In the genomic region with DNA sequence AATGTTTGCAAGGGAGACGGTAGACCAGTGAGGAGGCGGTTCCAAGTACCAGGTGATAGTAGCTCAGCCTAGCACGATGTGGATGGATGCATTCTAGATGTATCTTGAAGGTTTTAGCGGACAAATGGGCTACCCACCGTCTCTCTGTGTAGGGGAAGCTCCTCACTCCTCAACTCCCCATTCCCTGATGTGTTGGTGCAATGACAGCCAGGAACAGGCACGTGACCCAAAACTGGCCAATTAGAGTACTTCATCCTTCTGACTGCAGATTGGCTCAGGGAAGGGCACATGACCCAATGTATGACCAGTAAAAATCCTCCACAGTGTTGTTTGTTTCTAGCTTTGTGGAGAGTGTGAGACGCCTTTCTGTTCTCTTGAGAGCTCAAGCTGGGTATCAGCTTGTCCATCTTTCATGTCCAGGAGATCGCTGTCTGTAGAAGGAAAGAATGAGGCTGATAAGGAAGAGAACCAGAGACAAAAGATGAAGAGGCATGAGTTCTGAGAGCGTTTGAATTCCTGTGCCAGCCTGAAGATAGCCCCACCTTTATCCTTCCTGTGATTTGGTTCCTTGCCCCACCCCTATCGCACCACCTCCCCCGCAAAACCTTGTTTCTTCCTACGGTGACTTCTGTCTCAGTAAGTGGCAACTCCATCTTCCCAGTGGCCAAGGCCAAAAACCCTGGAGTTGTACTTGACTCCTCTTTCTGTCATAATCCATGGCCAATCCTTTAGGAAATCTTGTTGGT, we compare ENCODE assay signal across 8 cellular contexts. TPM values are rescaled to one million over a fixed set of nuclear protein-coding genes. Genes with fewer than 3 reads are reported as not detected.
DNase-seq lines count a peak whose midpoint lies in the region; ATAC-seq and TF ChIP-seq lines count a peak whose summit lies in the region.

No MANE protein-coding gene starts in this region.

- H3K4me3 ChIP-seq in Jurkat, Clone E6-1 (ENCODE audit: low read length): peak overlapping the region; percentile 58
- H3K4me3 ChIP-seq in Peyer's patch (peak overlapping the region; percentile 14 to 47 (median 28)), cardiac muscle cell (peak overlapping the region; percentile 27)

- H3K4me1 ChIP-seq in Peyer's patch (peaks cover 3 to 32% (median 12%) of the 10 kb centered on the region in 4 donors), cardiac muscle cell (ENCODE audit: low read depth) (peaks cover 10% of the 10 kb centered on the region)

- H3K36me3 ChIP-seq in Peyer's patch (no peaks in the 10 kb centered on the region), cardiac muscle cell (no peaks in the 10 kb centered on the region)

- peak; percentile 54 to 81 for TF ChIP-seq POLR2A in Peyer's patch (IDR thresholded peaks at IDR 0.05)

- no peaks in the 10 kb centered on the region for H3K9me3 ChIP-seq in Peyer's patch
- no peaks in the 10 kb centered on the region for H3K9me3 ChIP-seq in cardiac muscle cell (ENCODE audit: low read depth)

- TF ChIP-seq CTCF in Peyer's patch (IDR thresholded peaks at IDR 0.05) (no peak), cardiac muscle cell (IDR thresholded peaks at IDR 0.05; ENCODE audit: low read depth, low read length) (no peak)

- H3K27ac ChIP-seq in Peyer's patch: peak overlapping the region; percentile 47 to 84 (median 68)
- peak overlapping the region; percentile 92 for H3K27ac ChIP-seq in cardiac muscle cell

- no peaks in the 10 kb centered on the region for H3K27me3 ChIP-seq in Peyer's patch
- H3K27me3 ChIP-seq in cardiac muscle cell: no peaks in the 10 kb centered on the region

- DNase-seq in SKM-1 treated with dmso at 0.1 percent for 144 hours (lab: John Stamatoyannopoulos, UW; ENCODE audit: unreplicated experiment) (peak; percentile 13), SKM-1 (lab: John Stamatoyannopoulos, UW; ENCODE audit: unreplicated experiment) (no peak), Peyer's patch (peak; percentile 73 to 91 (median 74)), amygdala (lab: John Stamatoyannopoulos, UW) (peak; percentile 38 to 99 (median 90)), cardiac muscle cell (ENCODE audit: low read depth in 1 of 2, low spot score in 1 of 2) (peak; percentile 93), occipital lobe (lab: John Stamatoyannopoulos, UW) (peak; percentile 93)
- peak; percentile 93 for DNase-seq in Jurkat, Clone E6-1 (ENCODE audit: low read depth, low spot score)

- no peak for ATAC-seq in GM21360 (IDR thresholded peaks at IDR 0.05; ENCODE audit: unreplicated experiment)

RNA-seq across cellular contexts. Expression of gene BORCS6, which starts 2.3 kb away (rescaled TPM):
- polyA plus RNA-seq in Jurkat, Clone E6-1 (2012; ENCODE audit: insufficient read depth, insufficient read length): 7.1 TPM
- total RNA-seq in Peyer's patch (10 to 100 TPM; 12.6 to 22.6 (median 17.9) TPM), cardiac muscle cell (19.7 and 26.4 TPM in 2 replicates), occipital lobe (4.8 TPM)
- polyA plus RNA-seq in cardiac muscle cell: 13.2 and 13.7 TPM in 2 replicates

RNA-seq across cellular contexts. Expression of gene TMEM107, which starts 16.1 kb away (rescaled TPM):
- polyA plus RNA-seq in Jurkat, Clone E6-1 (2012; ENCODE audit: insufficient read depth, insufficient read length): 16.5 TPM
- total RNA-seq in Peyer's patch (10 to 100 TPM in 3 of 4 donors, 1 to 10 TPM in 1; 6.5 to 27.2 (median 16.4) TPM), cardiac muscle cell (39.8 and 40.7 TPM in 2 replicates), occipital lobe (35.9 TPM)
- 54.6 and 62.4 TPM in 2 replicates for polyA plus RNA-seq in cardiac muscle cell

RNA-seq across cellular contexts. Expression of gene AURKB, which starts 18.1 kb away (rescaled TPM):
- polyA plus RNA-seq in Jurkat, Clone E6-1 (2012; ENCODE audit: insufficient read depth, insufficient read length): 216 TPM
- 100 to 1,000 TPM in 1 of 4 donors, 10 to 100 TPM in 3; 10.5 to 111 (median 19.1) TPM for total RNA-seq in Peyer's patch
- total RNA-seq in cardiac muscle cell: 15.1 and 77.7 TPM in 2 replicates
- polyA plus RNA-seq in cardiac muscle cell: 17.8 and 133 TPM in 2 replicates
- 2.7 TPM for total RNA-seq in occipital lobe

RNA-seq across cellular contexts. Expression of gene VAMP2, which starts 29.5 kb away (rescaled TPM):
- 42.6 TPM for polyA plus RNA-seq in Jurkat, Clone E6-1 (2012; ENCODE audit: insufficient read depth, insufficient read length)
- total RNA-seq in Peyer's patch (10 to 100 TPM; 10.7 to 40.2 (median 32.4) TPM), cardiac muscle cell (22.5 and 35.7 TPM in 2 replicates), occipital lobe (27.9 TPM)
- 102 and 118 TPM in 2 replicates for polyA plus RNA-seq in cardiac muscle cell

RNA-seq across cellular contexts. Expression of gene PER1, which starts 40.0 kb away (rescaled TPM):
- 27.8 TPM for polyA plus RNA-seq in Jurkat, Clone E6-1 (2012; ENCODE audit: insufficient read depth, insufficient read length)
- total RNA-seq in Peyer's patch (100 to 1,000 TPM in 3 of 4 donors, 10 to 100 TPM in 1; 67.6 to 143 (median 119) TPM), cardiac muscle cell (42.3 and 51.9 TPM in 2 replicates), occipital lobe (7.8 TPM)
- polyA plus RNA-seq in cardiac muscle cell: 28.2 and 47.7 TPM in 2 replicates
